In the genomic region with DNA sequence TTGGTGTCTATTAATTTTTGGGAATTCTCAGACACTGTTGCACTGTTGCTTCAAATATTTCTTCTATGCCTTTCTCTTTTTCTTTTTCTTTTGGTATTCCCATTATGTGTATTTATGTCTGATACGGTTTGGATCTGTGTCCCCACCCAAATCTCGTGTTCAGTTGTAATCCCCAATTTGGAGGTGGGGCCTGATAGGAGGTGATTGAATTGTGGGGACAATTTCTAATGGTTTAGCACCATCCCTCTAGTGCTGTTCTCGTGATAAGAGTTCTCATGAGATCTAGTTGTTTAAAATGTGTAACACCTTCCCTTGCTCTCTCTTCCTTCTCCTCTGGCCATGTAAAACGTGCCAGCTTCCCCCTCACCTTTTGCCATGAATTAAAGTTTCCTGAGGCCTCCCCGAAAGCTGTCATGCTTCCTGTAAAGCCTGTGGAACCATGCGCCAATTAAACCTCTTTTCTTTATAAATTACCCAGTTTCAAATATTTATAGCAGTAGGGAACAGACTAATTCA, we compare ENCODE assay signal across 27 cellular contexts.
"Had no signal": no experiment of that assay in that cellular context is flagged by ENCODE, and none has a peak within 500 bp of the region (broad histone marks: within the 10 kb centered on the region; RNA-seq: fewer than 3 reads in every experiment).

No MANE protein-coding gene starts in this region.

- H3K27me3 Mint-ChIP-seq: naive B cell; natural killer cell treated with Interleukin-12 subunit alpha and Interleukin-12 subunit beta and Interleukin-15 and Interleukin-18, amount 100 ng/mL, for 72 hours; progenitor cell of endocrine pancreas; stimulated activated naive B cell treated with anti-CD40 and anti-IgM and Interleukin-4, amounts not matched to agents 10 μg/mL and 1 μg/mL and 100 μg/mL, for 72 hours had no signal

- H3K4me3 Mint-ChIP-seq: immature natural killer cell; mesothelial cell of epicardium; naive B cell; natural killer cell treated with Interleukin-12 subunit alpha and Interleukin-12 subunit beta and Interleukin-15 and Interleukin-18, amount 100 ng/mL, for 72 hours; stimulated activated naive B cell treated with anti-CD40 and anti-IgM and Interleukin-4, amounts not matched to agents 10 μg/mL and 1 μg/mL and 100 μg/mL, for 72 hours had no signal

- H3K27me3 ChIP-seq: ovary, right atrium auricular region, stomach, testis, thyroid gland, transverse colon, upper lobe of right lung had no signal

- H3K4me1 ChIP-seq: testis, upper lobe of right lung had no signal

- ATAC-seq: natural killer cell treated with Interleukin-12 subunit alpha and Interleukin-12 subunit beta and Interleukin-15 and Interleukin-18, amount 100 ng/mL, for 72 hours; sciatic nerve; stimulated activated naive B cell treated with anti-CD40 and anti-IgM and Interleukin-4, amounts not matched to agents 10 μg/mL and 1 μg/mL and 100 μg/mL, for 72 hours; stimulated activated naive CD8-positive, alpha-beta T cell treated with anti-CD3 and anti-CD28 coated beads, Interleukin-15, Interleukin-2, amounts not matched to agents 100 U/mL and 50 U/mL, for 24 hours; upper lobe of right lung had no signal

- H3K27ac ChIP-seq: left ventricle myocardium inferior, ovary, right atrium auricular region, skin epidermis, stomach, testis, thyroid gland, transverse colon, upper lobe of right lung had no signal

- FAIRE-seq: islet of Langerhans, kidney, urothelium cell line had no signal

- DNase-seq: hypothalamus; immature natural killer cell; kidney; left ventricle myocardium inferior; mesendoderm; naive B cell; ovary; stimulated activated CD4-positive, alpha-beta T cell treated with anti-CD3 and anti-CD28 coated beads, Interleukin-12 subunit alpha, Interleukin-12 subunit beta, amount 100 ng/mL, for 4 hours; stimulated activated CD4-positive, alpha-beta T cell treated with anti-CD3 and anti-CD28 coated beads, Interleukin-15, amount 100 ng/mL, for 24 hours; stimulated activated CD4-positive, alpha-beta T cell treated with anti-CD3 and anti-CD28 coated beads, Interleukin-2, amount 100 ng/mL, for 24 hours; stimulated activated CD4-positive, alpha-beta T cell treated with anti-CD3 and anti-CD28 coated beads, Interleukin-4, amount 100 ng/mL, for 1 hour; stimulated activated naive B cell treated with anti-CD40 and anti-IgM and Interleukin-4, amounts not matched to agents 10 μg/mL and 1 μg/mL and 100 μg/mL, for 72 hours; stimulated activated naive CD8-positive, alpha-beta T cell treated with anti-CD3 and anti-CD28 coated beads, Interleukin-15, Interleukin-2, amounts not matched to agents 100 U/mL and 50 U/mL, for 24 hours; stomach; testis; thyroid gland; transverse colon; upper lobe of right lung had no signal

- H3K9me3 ChIP-seq: testis, thyroid gland had no signal

- H3K4me3 ChIP-seq: left ventricle myocardium inferior, lung, ovary, right atrium auricular region, skin epidermis, stomach, testis, thyroid gland, transverse colon, upper lobe of right lung had no signal

- H3K27ac Mint-ChIP-seq: immature natural killer cell; mesothelial cell of epicardium; natural killer cell treated with Interleukin-12 subunit alpha and Interleukin-12 subunit beta and Interleukin-15 and Interleukin-18, amount 100 ng/mL, for 72 hours; progenitor cell of endocrine pancreas; stimulated activated naive B cell treated with anti-CD40 and anti-IgM and Interleukin-4, amounts not matched to agents 10 μg/mL and 1 μg/mL and 100 μg/mL, for 72 hours had no signal

- H3K36me3 ChIP-seq: ovary, right atrium auricular region, stomach, thyroid gland, transverse colon, upper lobe of right lung had no signal
